1 cellular context compared by ENCODE assay signal in the genomic region with DNA sequence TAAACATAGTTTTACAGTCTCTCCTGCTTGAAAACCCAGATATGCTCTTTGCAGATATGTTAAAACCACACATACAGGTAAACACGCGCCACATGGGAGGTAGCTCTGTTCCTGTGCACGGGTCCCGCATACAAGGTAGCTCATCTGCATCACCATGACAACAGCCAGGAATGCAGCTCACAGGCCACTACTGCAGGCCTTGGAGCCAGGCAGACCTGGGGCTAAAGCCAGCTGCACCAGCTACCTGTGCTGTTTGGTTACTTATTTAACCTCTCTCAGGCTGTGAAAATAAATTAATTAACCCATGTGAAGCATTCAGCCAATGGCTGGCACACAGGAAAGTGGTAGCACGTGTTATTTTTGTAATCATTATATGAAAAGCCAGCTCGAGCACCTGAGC.
TF ChIP-seq lines count a peak whose summit lies in the region.

No MANE protein-coding gene starts in this region.

TF ChIP-seq in SK-N-SH, 30 proteins besides CTCF, POLR2A, EP300 and RAD21 (continued from another document):
- TF ChIP-seq, protein P1, sequence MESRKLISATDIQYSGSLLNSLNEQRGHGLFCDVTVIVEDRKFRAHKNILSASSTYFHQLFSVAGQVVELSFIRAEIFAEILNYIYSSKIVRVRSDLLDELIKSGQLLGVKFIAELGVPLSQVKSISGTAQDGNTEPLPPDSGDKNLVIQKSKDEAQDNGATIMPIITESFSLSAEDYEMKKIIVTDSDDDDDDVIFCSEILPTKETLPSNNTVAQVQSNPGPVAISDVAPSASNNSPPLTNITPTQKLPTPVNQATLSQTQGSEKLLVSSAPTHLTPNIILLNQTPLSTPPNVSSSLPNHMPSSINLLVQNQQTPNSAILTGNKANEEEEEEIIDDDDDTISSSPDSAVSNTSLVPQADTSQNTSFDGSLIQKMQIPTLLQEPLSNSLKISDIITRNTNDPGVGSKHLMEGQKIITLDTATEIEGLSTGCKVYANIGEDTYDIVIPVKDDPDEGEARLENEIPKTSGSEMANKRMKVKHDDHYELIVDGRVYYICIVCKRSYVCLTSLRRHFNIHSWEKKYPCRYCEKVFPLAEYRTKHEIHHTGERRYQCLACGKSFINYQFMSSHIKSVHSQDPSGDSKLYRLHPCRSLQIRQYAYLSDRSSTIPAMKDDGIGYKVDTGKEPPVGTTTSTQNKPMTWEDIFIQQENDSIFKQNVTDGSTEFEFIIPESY (IDR thresholded peaks at IDR 0.05; ENCODE audit: borderline replicate concordance, low read depth), result no peak
- TF ChIP-seq FOXM1 (IDR thresholded peaks at IDR 0.05; ENCODE audit: low read depth) (no peak), RFX5 (IDR thresholded peaks at IDR 0.05; ENCODE audit: low read length) (no peak), RXRA (IDR thresholded peaks at IDR 0.05; ENCODE audit: borderline replicate concordance, low read depth) (no peak), MEF2A (IDR thresholded peaks at IDR 0.05; ENCODE audit: borderline replicate concordance, low read depth) (no peak), YY1 (IDR thresholded peaks at IDR 0.05; ENCODE audit: low read depth) (no peak), CHD2 (IDR thresholded peaks at IDR 0.05; ENCODE audit: low read length, partially characterized antibody) (no peak), TAF1 (IDR thresholded peaks at IDR 0.05; ENCODE audit: borderline replicate concordance, low read depth, low read length) (no peak), NRF1 (IDR thresholded peaks at IDR 0.05; ENCODE audit: low read depth, low read length) (no peak), SMC3 (IDR thresholded peaks at IDR 0.05; ENCODE audit: low read depth, low read length) (no peak), GABPA (IDR thresholded peaks at IDR 0.05; ENCODE audit: low read depth) (no peak), FOSL2 (IDR thresholded peaks at IDR 0.05; ENCODE audit: borderline replicate concordance, low read depth) (no peak), NFIC (IDR thresholded peaks at IDR 0.05; ENCODE audit: borderline replicate concordance) (no peak)
- TF ChIP-seq, protein P2, sequence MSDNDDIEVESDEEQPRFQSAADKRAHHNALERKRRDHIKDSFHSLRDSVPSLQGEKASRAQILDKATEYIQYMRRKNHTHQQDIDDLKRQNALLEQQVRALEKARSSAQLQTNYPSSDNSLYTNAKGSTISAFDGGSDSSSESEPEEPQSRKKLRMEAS (IDR thresholded peaks at IDR 0.05; ENCODE audit: low read depth), result no peak
TF ChIP-seq in SK-N-SH: peak in this region for 0.
